In genomic region chr4:136150046-136150445, GRCh38 we compare ENCODE assay signal across 16 cellular contexts.
DNase-seq lines count a peak whose midpoint lies in the region; ATAC-seq and TF ChIP-seq lines count a peak whose summit lies in the region.
"Had no signal": no experiment of that assay in that cellular context is flagged by ENCODE, and none has a peak within 500 bp of the region (broad histone marks: within the 10 kb centered on the region; RNA-seq: fewer than 3 reads in every experiment).

No MANE protein-coding gene starts in this region.

- H3K4me1 Mint-ChIP-seq in endodermal cell: peaks cover 1% of the 10 kb centered on the region
- H3K4me1 Mint-ChIP-seq in neural progenitor cell: peaks cover 4% of the 10 kb centered on the region
- H3K4me1 Mint-ChIP-seq in activated T-helper 1 cell treated with anti-CD3 and anti-CD28 coated beads, Interleukin-12 subunit alpha, Interleukin-12 subunit beta, Interleukin-2, Interleukin-4 antibody, amounts not matched to agents 30 ng/mL and 10 ng/mL and 1 ng/mL, durations not matched to agents 14 hours and 24 hours and 36 hours (ENCODE audit: low read depth): no peaks in the 10 kb centered on the region
- H3K4me1 Mint-ChIP-seq: CD4-positive, CD25-positive, alpha-beta regulatory T cell; CD8-positive, alpha-beta memory T cell had no signal

- H3K27ac Mint-ChIP-seq in endodermal cell (no peak overlapping the region), neural progenitor cell (no peak overlapping the region)
- no peak overlapping the region for H3K27ac Mint-ChIP-seq in activated T-helper 1 cell treated with anti-CD3 and anti-CD28 coated beads, Interleukin-12 subunit alpha, Interleukin-12 subunit beta, Interleukin-2, Interleukin-4 antibody, amounts not matched to agents 30 ng/mL and 10 ng/mL and 1 ng/mL, durations not matched to agents 14 hours and 24 hours and 36 hours
- H3K27ac Mint-ChIP-seq: CD4-positive, CD25-positive, alpha-beta regulatory T cell; CD8-positive, alpha-beta memory T cell had no signal

- H3K4me1 ChIP-seq in Loucy (ENCODE audit: insufficient read depth, low read length, poor library complexity, severe bottlenecking) (peaks cover 10% of the 10 kb centered on the region), endodermal cell (ENCODE audit: control insufficient read depth, insufficient read depth, low read length) (no peaks in the 10 kb centered on the region), neural progenitor cell (peaks cover 8% of the 10 kb centered on the region)
- H3K4me1 ChIP-seq: HAP-1 had no signal

- H3K9me3 Mint-ChIP-seq in endodermal cell: peaks cover 20% of the 10 kb centered on the region
- H3K9me3 Mint-ChIP-seq in neural progenitor cell: peaks cover 5% of the 10 kb centered on the region
- peaks cover 12% of the 10 kb centered on the region for H3K9me3 Mint-ChIP-seq in activated T-helper 1 cell treated with anti-CD3 and anti-CD28 coated beads, Interleukin-12 subunit alpha, Interleukin-12 subunit beta, Interleukin-2, Interleukin-4 antibody, amounts not matched to agents 30 ng/mL and 10 ng/mL and 1 ng/mL, durations not matched to agents 14 hours and 24 hours and 36 hours

- DNase-seq in endodermal cell (peak; percentile 48), neural progenitor cell (ENCODE audit: low spot score) (no peak), SW480 (ENCODE audit: low spot score) (no peak), GM20000 (ENCODE audit: low spot score) (no peak)
- DNase-seq in activated T-helper 1 cell treated with anti-CD3 and anti-CD28 coated beads, Interleukin-12 subunit alpha, Interleukin-12 subunit beta, Interleukin-2, Interleukin-4 antibody, amounts not matched to agents 30 ng/mL and 10 ng/mL and 1 ng/mL, durations not matched to agents 14 hours and 24 hours and 36 hours (ENCODE audit: low spot score): no peak
- DNase-seq: 8988T; CD4-positive, CD25-positive, alpha-beta regulatory T cell; CD8-positive, alpha-beta memory T cell; COR-L47; GOT3; KG1 had no signal

- H3K4me2 ChIP-seq in Loucy (ENCODE audit: low read depth, low read length, poor library complexity, severe bottlenecking): peak overlapping the region; percentile 16
- no peak overlapping the region for H3K4me2 ChIP-seq in neural progenitor cell

- H3K4me3 Mint-ChIP-seq in endodermal cell: no peak overlapping the region
- no peak overlapping the region for H3K4me3 Mint-ChIP-seq in neural progenitor cell
- no peak overlapping the region for H3K4me3 Mint-ChIP-seq in activated T-helper 1 cell treated with anti-CD3 and anti-CD28 coated beads, Interleukin-12 subunit alpha, Interleukin-12 subunit beta, Interleukin-2, Interleukin-4 antibody, amounts not matched to agents 30 ng/mL and 10 ng/mL and 1 ng/mL, durations not matched to agents 14 hours and 24 hours and 36 hours
- H3K4me3 Mint-ChIP-seq: CD4-positive, CD25-positive, alpha-beta regulatory T cell; CD8-positive, alpha-beta memory T cell had no signal

- no peaks in the 10 kb centered on the region for H3K27me3 Mint-ChIP-seq in endodermal cell (ENCODE audit: insufficient read depth)
- no peaks in the 10 kb centered on the region for H3K27me3 Mint-ChIP-seq in neural progenitor cell (ENCODE audit: insufficient read depth, low read depth)
- no peaks in the 10 kb centered on the region for H3K27me3 Mint-ChIP-seq in activated T-helper 1 cell treated with anti-CD3 and anti-CD28 coated beads, Interleukin-12 subunit alpha, Interleukin-12 subunit beta, Interleukin-2, Interleukin-4 antibody, amounts not matched to agents 30 ng/mL and 10 ng/mL and 1 ng/mL, durations not matched to agents 14 hours and 24 hours and 36 hours (ENCODE audit: insufficient read depth)
- H3K27me3 Mint-ChIP-seq: CD4-positive, CD25-positive, alpha-beta regulatory T cell; CD8-positive, alpha-beta memory T cell had no signal

- peaks cover 4% of the 10 kb centered on the region; the same call in 1 of the 2 replicates for H3K9me3 ChIP-seq in Loucy (ENCODE audit: insufficient read depth, low read depth, low read length)
- peaks cover 16% of the 10 kb centered on the region for H3K9me3 ChIP-seq in endodermal cell (ENCODE audit: control insufficient read depth, low read length)
- H3K9me3 ChIP-seq in neural progenitor cell (ENCODE audit: low read depth): no peaks in the 10 kb centered on the region
- H3K9me3 ChIP-seq: HAP-1 had no signal

- H3K27me3 ChIP-seq in Loucy (ENCODE audit: insufficient read depth, low read length, poor library complexity, severe bottlenecking) (no peaks in the 10 kb centered on the region), endodermal cell (ENCODE audit: control insufficient read depth, insufficient read depth, low read length, poor library complexity, severe bottlenecking) (no peaks in the 10 kb centered on the region), neural progenitor cell (no peaks in the 10 kb centered on the region)
- H3K27me3 ChIP-seq: BLaER1 treated with 17β-estradiol and CSF1 and Interleukin-3, amounts not matched to agents 10 nM and 100 nM had no signal

- H2AFZ ChIP-seq in Loucy (ENCODE audit: low read length) (peak overlapping the region; percentile 83), neural progenitor cell (replicated peaks) (peak overlapping the region; percentile 55)

- 89 to 93% methylated on average over 3 to 6 of the region's 6 CpGs for WGBS in endodermal cell (ENCODE audit: insufficient coverage in 1 of 2, insufficient read length in 1 of 2), 2 experiments

- no peak overlapping the region for H3K9ac ChIP-seq in Loucy (ENCODE audit: low read depth, low read length, poor library complexity, severe bottlenecking)
- no peak overlapping the region for H3K9ac ChIP-seq in endodermal cell (ENCODE audit: extremely low read depth, low read length, poor library complexity, severe bottlenecking)
- H3K9ac ChIP-seq in neural progenitor cell: no peak overlapping the region
- H3K9ac ChIP-seq: BLaER1 treated with 17β-estradiol and CSF1 and Interleukin-3, amounts not matched to agents 10 nM and 100 nM had no signal

- no peaks in the 10 kb centered on the region for H3K79me2 ChIP-seq in Loucy (ENCODE audit: insufficient read depth, low read length)
- no peaks in the 10 kb centered on the region for H3K79me2 ChIP-seq in neural progenitor cell (ENCODE audit: low read depth)

- intact Hi-C loops in activated T-helper 1 cell treated with anti-CD3 and anti-CD28 coated beads, Interleukin-12 subunit alpha, Interleukin-12 subunit beta, Interleukin-2, Interleukin-4 antibody, amounts not matched to agents 30 ng/mL and 10 ng/mL and 1 ng/mL, durations not matched to agents 14 hours and 24 hours and 36 hours (cut with micrococcal nuclease): no loop called here

- H3K9me2 ChIP-seq in Loucy (replicated peaks; ENCODE audit: low read depth, low read length): no peaks in the 10 kb centered on the region

- TF ChIP-seq CTCF in C4-2B (conservative IDR thresholded peaks at IDR 0.05): peak; percentile 7; the same call in 1 of the 2 replicates
- TF ChIP-seq CTCF in Loucy (conservative IDR thresholded peaks at IDR 0.05; ENCODE audit: low read length): no peak; the same call in 1 of the 2 replicates
- TF ChIP-seq CTCF in endodermal cell (conservative IDR thresholded peaks at IDR 0.05): peak; percentile 32
- TF ChIP-seq CTCF in neural progenitor cell (IDR thresholded peaks at IDR 0.05): peak; percentile 20
- TF ChIP-seq CTCF in GM20000 (IDR thresholded peaks at IDR 0.05; ENCODE audit: extremely low read depth, missing control alignments): no peak

- H4K20me1 ChIP-seq in Loucy (ENCODE audit: insufficient read depth, low read length, poor library complexity, severe bottlenecking): no peaks in the 10 kb centered on the region
- no peaks in the 10 kb centered on the region for H4K20me1 ChIP-seq in neural progenitor cell (ENCODE audit: low read depth)
- H4K20me1 ChIP-seq: BLaER1 treated with 17β-estradiol and CSF1 and Interleukin-3, amounts not matched to agents 10 nM and 100 nM had no signal

- H3K27ac ChIP-seq in C4-2B (no peak overlapping the region), endodermal cell (ENCODE audit: low read depth, low read length) (no peak overlapping the region), neural progenitor cell (no peak overlapping the region)
- H3K27ac ChIP-seq: BLaER1 treated with 17β-estradiol and CSF1 and Interleukin-3, amounts not matched to agents 10 nM and 100 nM had no signal

- H3K4me3 ChIP-seq in Loucy (ENCODE audit: low read length, poor library complexity, severe bottlenecking) (no peak overlapping the region), endodermal cell (ENCODE audit: low read length) (no peak overlapping the region), neural progenitor cell (no peak overlapping the region)
- H3K4me3 ChIP-seq: BLaER1 treated with 17β-estradiol and CSF1 and Interleukin-3, amounts not matched to agents 10 nM and 100 nM; HAP-1 had no signal

- H3K36me3 ChIP-seq in Loucy (ENCODE audit: insufficient read depth, low read length) (no peaks in the 10 kb centered on the region), endodermal cell (ENCODE audit: control insufficient read depth, insufficient read depth, low read length) (no peaks in the 10 kb centered on the region), neural progenitor cell (no peaks in the 10 kb centered on the region)
- H3K36me3 ChIP-seq: BLaER1 treated with 17β-estradiol and CSF1 and Interleukin-3, amounts not matched to agents 10 nM and 100 nM; HAP-1 had no signal

- no peaks in the 10 kb centered on the region for H3F3A ChIP-seq in Loucy (ENCODE audit: low read depth)
- H3F3A ChIP-seq in neural progenitor cell (ENCODE audit: low read depth): peaks cover 1% of the 10 kb centered on the region

- no peaks in the 10 kb centered on the region for H3K36me3 Mint-ChIP-seq in endodermal cell (ENCODE audit: low read depth)
- H3K36me3 Mint-ChIP-seq in neural progenitor cell: no peaks in the 10 kb centered on the region
- no peaks in the 10 kb centered on the region for H3K36me3 Mint-ChIP-seq in activated T-helper 1 cell treated with anti-CD3 and anti-CD28 coated beads, Interleukin-12 subunit alpha, Interleukin-12 subunit beta, Interleukin-2, Interleukin-4 antibody, amounts not matched to agents 30 ng/mL and 10 ng/mL and 1 ng/mL, durations not matched to agents 14 hours and 24 hours and 36 hours (ENCODE audit: low read depth)
- H3K36me3 Mint-ChIP-seq: CD4-positive, CD25-positive, alpha-beta regulatory T cell; CD8-positive, alpha-beta memory T cell had no signal

- no peak for ATAC-seq in HG02678 (IDR thresholded peaks at IDR 0.05; ENCODE audit: unreplicated experiment)

Comparison
In these comparisons a context has a peak if more than half of its experiments do, and no peak if none do; other contexts are left out.
1. CTCF ChIP-seq: peak in C4-2B (single experiment), endodermal cell (single experiment) and neural progenitor cell (single experiment); none in Loucy (single experiment) and GM20000 (single experiment).